In the genomic region with DNA sequence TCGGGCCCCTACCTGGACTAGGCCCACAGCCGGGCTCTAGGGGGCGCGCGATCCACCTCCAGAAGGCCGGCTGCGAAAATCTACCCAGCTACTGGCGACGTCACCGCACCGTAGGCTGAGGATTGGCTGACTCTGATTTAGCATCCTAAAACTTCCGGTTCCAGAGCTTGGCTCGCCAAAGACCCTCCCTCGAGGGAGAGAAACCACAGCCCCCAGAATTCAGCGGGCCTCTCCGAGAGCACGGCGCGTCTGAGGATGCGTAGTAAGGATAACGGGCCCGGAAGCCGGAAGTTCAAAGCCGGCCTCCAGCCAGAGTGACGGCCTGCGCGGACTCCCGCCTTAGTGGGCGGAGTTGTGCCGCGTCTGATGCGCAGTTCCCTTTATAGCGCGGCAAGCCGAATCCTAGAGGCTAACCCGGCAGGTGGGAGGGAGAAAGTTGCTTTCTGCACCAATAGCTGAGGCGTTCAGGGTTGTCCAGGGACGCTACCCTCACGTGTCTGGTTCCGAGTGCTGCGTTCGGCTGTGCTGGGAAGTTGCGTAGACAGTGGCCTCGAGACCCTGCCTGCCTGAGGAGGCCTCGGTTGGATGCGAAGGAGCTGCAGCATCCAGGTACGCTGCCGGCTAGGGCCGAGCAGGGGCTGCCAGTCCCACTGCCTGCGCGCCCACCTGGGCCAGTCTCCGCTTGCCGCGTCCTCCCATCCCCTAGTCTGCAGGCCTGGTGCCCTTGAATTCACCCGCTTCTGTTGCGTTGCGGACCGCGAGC, we compare ENCODE assay signal across 1 cellular context.
TF ChIP-seq lines count a peak whose summit lies in the region.

A gene (plus strand): TSS at position 544 of the 763 bp plus-strand sequence. CDS start 7,808 bp downstream, outside the sequence.

TF ChIP-seq in K562, 482 proteins besides CTCF, POLR2A, EP300 and RAD21 (continued from another document and continues in another):
- TF ChIP-seq, protein P1, sequence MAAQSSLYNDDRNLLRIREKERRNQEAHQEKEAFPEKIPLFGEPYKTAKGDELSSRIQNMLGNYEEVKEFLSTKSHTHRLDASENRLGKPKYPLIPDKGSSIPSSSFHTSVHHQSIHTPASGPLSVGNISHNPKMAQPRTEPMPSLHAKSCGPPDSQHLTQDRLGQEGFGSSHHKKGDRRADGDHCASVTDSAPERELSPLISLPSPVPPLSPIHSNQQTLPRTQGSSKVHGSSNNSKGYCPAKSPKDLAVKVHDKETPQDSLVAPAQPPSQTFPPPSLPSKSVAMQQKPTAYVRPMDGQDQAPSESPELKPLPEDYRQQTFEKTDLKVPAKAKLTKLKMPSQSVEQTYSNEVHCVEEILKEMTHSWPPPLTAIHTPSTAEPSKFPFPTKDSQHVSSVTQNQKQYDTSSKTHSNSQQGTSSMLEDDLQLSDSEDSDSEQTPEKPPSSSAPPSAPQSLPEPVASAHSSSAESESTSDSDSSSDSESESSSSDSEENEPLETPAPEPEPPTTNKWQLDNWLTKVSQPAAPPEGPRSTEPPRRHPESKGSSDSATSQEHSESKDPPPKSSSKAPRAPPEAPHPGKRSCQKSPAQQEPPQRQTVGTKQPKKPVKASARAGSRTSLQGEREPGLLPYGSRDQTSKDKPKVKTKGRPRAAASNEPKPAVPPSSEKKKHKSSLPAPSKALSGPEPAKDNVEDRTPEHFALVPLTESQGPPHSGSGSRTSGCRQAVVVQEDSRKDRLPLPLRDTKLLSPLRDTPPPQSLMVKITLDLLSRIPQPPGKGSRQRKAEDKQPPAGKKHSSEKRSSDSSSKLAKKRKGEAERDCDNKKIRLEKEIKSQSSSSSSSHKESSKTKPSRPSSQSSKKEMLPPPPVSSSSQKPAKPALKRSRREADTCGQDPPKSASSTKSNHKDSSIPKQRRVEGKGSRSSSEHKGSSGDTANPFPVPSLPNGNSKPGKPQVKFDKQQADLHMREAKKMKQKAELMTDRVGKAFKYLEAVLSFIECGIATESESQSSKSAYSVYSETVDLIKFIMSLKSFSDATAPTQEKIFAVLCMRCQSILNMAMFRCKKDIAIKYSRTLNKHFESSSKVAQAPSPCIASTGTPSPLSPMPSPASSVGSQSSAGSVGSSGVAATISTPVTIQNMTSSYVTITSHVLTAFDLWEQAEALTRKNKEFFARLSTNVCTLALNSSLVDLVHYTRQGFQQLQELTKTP (IDR thresholded peaks at IDR 0.05; ENCODE audit: low read depth in 1 of 2, partially characterized antibody in 2 of 2): peak in 1 of 2 experiments; percentile 70
- TF ChIP-seq ATF7 (IDR thresholded peaks at IDR 0.05) (peak; percentile 86), ZNF695 (CRISPR knock-in tag; IDR thresholded peaks at IDR 0.05) (no peak), JUN (IDR thresholded peaks at IDR 0.05; ENCODE audit: borderline replicate concordance, low read depth, low read length) (peak; percentile 19; the same call in 1 of the 2 replicates), JUN (CRISPR knock-in tag; IDR thresholded peaks at IDR 0.05; ENCODE audit: borderline replicate concordance) (0 out of 2 replicates have a peak, but pooled peaks have one; percentile 60), TCF7 (IDR thresholded peaks at IDR 0.05; ENCODE audit: borderline replicate concordance) (no peak), RBM34 (IDR thresholded peaks at IDR 0.05; ENCODE audit: borderline replicate concordance, insufficient read depth, low read length) (no peak), NCOA2 (IDR thresholded peaks at IDR 0.05; ENCODE audit: partially characterized antibody in 2 of 2) (no peak), CHD4 (IDR thresholded peaks at IDR 0.05; ENCODE audit: insufficient read depth, insufficient replicate concordance, low read depth, low read length, poor library complexity, severe bottlenecking) (no peak), POLR2B (IDR thresholded peaks at IDR 0.05; ENCODE audit: low read depth, partially characterized antibody) (peak; percentile 61), CCNT2 (IDR thresholded peaks at IDR 0.05; ENCODE audit: borderline replicate concordance, extremely low read depth, insufficient read length, low read depth, low read length) (peak; percentile 47), MEIS2 (IDR thresholded peaks at IDR 0.05; ENCODE audit: partially characterized antibody) (peak; percentile 71), PHF8 (IDR thresholded peaks at IDR 0.05; ENCODE audit: borderline replicate concordance, low read length) (peak; percentile 94), ZNF408 (CRISPR knock-in tag; IDR thresholded peaks at IDR 0.05; ENCODE audit: low read depth) (no peak), NFE2 (IDR thresholded peaks at IDR 0.05; ENCODE audit: low read depth) (no peak), DPF2 (IDR thresholded peaks at IDR 0.05) (peak; percentile 19; the same call in 1 of the 2 replicates), TBL1XR1 (IDR thresholded peaks at IDR 0.05; ENCODE audit: low read length in 2 of 2) (peak in 1 of 2 experiments; percentile 27; a peak in 1 of 4 replicates), ZNF232 (CRISPR knock-in tag; IDR thresholded peaks at IDR 0.05) (no peak), U2AF1 (optimal IDR thresholded peaks at IDR 0.05; ENCODE audit: low read depth, low read length) (no peak), ADNP (tag; IDR thresholded peaks at IDR 0.05) (no peak), ZNF212 (CRISPR knock-in tag; IDR thresholded peaks at IDR 0.05) (no peak), MCM2 (IDR thresholded peaks at IDR 0.05; ENCODE audit: low read depth) (no peak), SMARCE1 (IDR thresholded peaks at IDR 0.05) (no peak), CREM (IDR thresholded peaks at IDR 0.05; ENCODE audit: low read depth) (peak; percentile 97), ZNF12 (CRISPR knock-in tag; IDR thresholded peaks at IDR 0.05) (0 out of 2 replicates have a peak, but pooled peaks have one; percentile 50), BCL6 (CRISPR knock-in tag; IDR thresholded peaks at IDR 0.05) (no peak), ZNF140 (CRISPR knock-in tag; IDR thresholded peaks at IDR 0.05) (no peak), FOXP1 (CRISPR knock-in tag; IDR thresholded peaks at IDR 0.05) (peak; percentile 89), SRSF3 (IDR thresholded peaks at IDR 0.05; ENCODE audit: insufficient read depth, low read length) (no peak), ZNF507 (tag; conservative IDR thresholded peaks at IDR 0.05) (no peak), LARP7 (IDR thresholded peaks at IDR 0.05) (no peak), ZNF764 (CRISPR knock-in tag; IDR thresholded peaks at IDR 0.05; ENCODE audit: low read depth) (no peak), IFI16 (CRISPR knock-in tag; IDR thresholded peaks at IDR 0.05) (no peak), NFXL1 (CRISPR knock-in tag; IDR thresholded peaks at IDR 0.05) (no peak), ELF2 (CRISPR knock-in tag; IDR thresholded peaks at IDR 0.05) (peak; percentile 79), TAF1 (IDR thresholded peaks at IDR 0.05; ENCODE audit: control insufficient read depth, extremely low read depth, insufficient read depth, low read length, severe bottlenecking) (peak; percentile 62), TCFL5 (CRISPR knock-in tag; conservative IDR thresholded peaks at IDR 0.05) (no peak), ZBTB17 (CRISPR knock-in tag; IDR thresholded peaks at IDR 0.05) (peak; percentile 31; the same call in 1 of the 2 replicates), PYGO2 (tag; IDR thresholded peaks at IDR 0.05) (no peak), SRSF7 (optimal IDR thresholded peaks at IDR 0.05; ENCODE audit: low read depth, low read length) (no peak), SETDB1 (IDR thresholded peaks at IDR 0.05; ENCODE audit: low read length) (peak; percentile 48), BDP1 (IDR thresholded peaks at IDR 0.05; ENCODE audit: insufficient read depth, insufficient read length) (no peak), ZNF780A (CRISPR knock-in tag; IDR thresholded peaks at IDR 0.05) (no peak), NCOA6 (IDR thresholded peaks at IDR 0.05) (no peak)
- TF ChIP-seq, protein P2, sequence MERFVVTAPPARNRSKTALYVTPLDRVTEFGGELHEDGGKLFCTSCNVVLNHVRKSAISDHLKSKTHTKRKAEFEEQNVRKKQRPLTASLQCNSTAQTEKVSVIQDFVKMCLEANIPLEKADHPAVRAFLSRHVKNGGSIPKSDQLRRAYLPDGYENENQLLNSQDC (CRISPR knock-in tag; IDR thresholded peaks at IDR 0.05): no peak
- TF ChIP-seq, protein P3, sequence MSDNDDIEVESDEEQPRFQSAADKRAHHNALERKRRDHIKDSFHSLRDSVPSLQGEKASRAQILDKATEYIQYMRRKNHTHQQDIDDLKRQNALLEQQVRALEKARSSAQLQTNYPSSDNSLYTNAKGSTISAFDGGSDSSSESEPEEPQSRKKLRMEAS (CRISPR knock-in tag; IDR thresholded peaks at IDR 0.05): peak; percentile 92
- TF ChIP-seq, protein P4, sequence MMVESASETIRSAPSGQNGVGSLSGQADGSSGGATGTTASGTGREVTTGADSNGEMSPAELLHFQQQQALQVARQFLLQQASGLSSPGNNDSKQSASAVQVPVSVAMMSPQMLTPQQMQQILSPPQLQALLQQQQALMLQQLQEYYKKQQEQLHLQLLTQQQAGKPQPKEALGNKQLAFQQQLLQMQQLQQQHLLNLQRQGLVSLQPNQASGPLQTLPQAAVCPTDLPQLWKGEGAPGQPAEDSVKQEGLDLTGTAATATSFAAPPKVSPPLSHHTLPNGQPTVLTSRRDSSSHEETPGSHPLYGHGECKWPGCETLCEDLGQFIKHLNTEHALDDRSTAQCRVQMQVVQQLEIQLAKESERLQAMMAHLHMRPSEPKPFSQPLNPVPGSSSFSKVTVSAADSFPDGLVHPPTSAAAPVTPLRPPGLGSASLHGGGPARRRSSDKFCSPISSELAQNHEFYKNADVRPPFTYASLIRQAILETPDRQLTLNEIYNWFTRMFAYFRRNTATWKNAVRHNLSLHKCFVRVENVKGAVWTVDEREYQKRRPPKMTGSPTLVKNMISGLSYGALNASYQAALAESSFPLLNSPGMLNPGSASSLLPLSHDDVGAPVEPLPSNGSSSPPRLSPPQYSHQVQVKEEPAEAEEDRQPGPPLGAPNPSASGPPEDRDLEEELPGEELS (CRISPR knock-in tag; IDR thresholded peaks at IDR 0.05; ENCODE audit: borderline replicate concordance): 0 out of 2 replicates have a peak, but pooled peaks have one; percentile 46
- TF ChIP-seq, protein P5, sequence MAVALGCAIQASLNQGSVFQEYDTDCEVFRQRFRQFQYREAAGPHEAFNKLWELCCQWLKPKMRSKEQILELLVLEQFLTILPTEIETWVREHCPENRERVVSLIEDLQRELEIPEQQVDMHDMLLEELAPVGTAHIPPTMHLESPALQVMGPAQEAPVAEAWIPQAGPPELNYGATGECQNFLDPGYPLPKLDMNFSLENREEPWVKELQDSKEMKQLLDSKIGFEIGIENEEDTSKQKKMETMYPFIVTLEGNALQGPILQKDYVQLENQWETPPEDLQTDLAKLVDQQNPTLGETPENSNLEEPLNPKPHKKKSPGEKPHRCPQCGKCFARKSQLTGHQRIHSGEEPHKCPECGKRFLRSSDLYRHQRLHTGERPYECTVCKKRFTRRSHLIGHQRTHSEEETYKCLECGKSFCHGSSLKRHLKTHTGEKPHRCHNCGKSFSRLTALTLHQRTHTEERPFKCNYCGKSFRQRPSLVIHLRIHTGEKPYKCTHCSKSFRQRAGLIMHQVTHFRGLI (CRISPR knock-in tag; IDR thresholded peaks at IDR 0.05): no peak
- TF ChIP-seq, protein P6, sequence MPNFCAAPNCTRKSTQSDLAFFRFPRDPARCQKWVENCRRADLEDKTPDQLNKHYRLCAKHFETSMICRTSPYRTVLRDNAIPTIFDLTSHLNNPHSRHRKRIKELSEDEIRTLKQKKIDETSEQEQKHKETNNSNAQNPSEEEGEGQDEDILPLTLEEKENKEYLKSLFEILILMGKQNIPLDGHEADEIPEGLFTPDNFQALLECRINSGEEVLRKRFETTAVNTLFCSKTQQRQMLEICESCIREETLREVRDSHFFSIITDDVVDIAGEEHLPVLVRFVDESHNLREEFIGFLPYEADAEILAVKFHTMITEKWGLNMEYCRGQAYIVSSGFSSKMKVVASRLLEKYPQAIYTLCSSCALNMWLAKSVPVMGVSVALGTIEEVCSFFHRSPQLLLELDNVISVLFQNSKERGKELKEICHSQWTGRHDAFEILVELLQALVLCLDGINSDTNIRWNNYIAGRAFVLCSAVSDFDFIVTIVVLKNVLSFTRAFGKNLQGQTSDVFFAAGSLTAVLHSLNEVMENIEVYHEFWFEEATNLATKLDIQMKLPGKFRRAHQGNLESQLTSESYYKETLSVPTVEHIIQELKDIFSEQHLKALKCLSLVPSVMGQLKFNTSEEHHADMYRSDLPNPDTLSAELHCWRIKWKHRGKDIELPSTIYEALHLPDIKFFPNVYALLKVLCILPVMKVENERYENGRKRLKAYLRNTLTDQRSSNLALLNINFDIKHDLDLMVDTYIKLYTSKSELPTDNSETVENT (CRISPR knock-in tag; IDR thresholded peaks at IDR 0.05): peak; percentile 59; the same call in 1 of the 2 replicates
- TF ChIP-seq, protein P7, sequence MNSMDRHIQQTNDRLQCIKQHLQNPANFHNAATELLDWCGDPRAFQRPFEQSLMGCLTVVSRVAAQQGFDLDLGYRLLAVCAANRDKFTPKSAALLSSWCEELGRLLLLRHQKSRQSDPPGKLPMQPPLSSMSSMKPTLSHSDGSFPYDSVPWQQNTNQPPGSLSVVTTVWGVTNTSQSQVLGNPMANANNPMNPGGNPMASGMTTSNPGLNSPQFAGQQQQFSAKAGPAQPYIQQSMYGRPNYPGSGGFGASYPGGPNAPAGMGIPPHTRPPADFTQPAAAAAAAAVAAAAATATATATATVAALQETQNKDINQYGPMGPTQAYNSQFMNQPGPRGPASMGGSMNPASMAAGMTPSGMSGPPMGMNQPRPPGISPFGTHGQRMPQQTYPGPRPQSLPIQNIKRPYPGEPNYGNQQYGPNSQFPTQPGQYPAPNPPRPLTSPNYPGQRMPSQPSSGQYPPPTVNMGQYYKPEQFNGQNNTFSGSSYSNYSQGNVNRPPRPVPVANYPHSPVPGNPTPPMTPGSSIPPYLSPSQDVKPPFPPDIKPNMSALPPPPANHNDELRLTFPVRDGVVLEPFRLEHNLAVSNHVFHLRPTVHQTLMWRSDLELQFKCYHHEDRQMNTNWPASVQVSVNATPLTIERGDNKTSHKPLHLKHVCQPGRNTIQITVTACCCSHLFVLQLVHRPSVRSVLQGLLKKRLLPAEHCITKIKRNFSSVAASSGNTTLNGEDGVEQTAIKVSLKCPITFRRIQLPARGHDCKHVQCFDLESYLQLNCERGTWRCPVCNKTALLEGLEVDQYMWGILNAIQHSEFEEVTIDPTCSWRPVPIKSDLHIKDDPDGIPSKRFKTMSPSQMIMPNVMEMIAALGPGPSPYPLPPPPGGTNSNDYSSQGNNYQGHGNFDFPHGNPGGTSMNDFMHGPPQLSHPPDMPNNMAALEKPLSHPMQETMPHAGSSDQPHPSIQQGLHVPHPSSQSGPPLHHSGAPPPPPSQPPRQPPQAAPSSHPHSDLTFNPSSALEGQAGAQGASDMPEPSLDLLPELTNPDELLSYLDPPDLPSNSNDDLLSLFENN (IDR thresholded peaks at IDR 0.05; ENCODE audit: low read depth in 2 of 2, low read length in 2 of 2): no peak
- TF ChIP-seq, protein P8, sequence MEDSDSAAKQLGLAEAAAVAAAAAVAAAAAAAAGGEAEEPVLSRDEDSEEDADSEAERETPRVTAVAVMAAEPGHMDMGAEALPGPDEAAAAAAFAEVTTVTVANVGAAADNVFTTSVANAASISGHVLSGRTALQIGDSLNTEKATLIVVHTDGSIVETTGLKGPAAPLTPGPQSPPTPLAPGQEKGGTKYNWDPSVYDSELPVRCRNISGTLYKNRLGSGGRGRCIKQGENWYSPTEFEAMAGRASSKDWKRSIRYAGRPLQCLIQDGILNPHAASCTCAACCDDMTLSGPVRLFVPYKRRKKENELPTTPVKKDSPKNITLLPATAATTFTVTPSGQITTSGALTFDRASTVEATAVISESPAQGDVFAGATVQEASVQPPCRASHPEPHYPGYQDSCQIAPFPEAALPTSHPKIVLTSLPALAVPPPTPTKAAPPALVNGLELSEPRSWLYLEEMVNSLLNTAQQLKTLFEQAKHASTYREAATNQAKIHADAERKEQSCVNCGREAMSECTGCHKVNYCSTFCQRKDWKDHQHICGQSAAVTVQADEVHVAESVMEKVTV (CRISPR knock-in tag; IDR thresholded peaks at IDR 0.05): no peak
